ENCODE assay signal across 18 cellular contexts in genomic region chr10:69009360-69009759, GRCh38.
"Had no signal": no experiment of that assay in that cellular context is flagged by ENCODE, and none has a peak within 500 bp of the region (broad histone marks: within the 10 kb centered on the region; RNA-seq: fewer than 3 reads in every experiment).

No MANE protein-coding gene starts in this region.

- H3K27ac ChIP-seq: esophagus squamous epithelium, spleen, testis, upper lobe of right lung had no signal

- H3K9me3 Mint-ChIP-seq: activated CD4-positive, alpha-beta T cell treated with anti-CD3 and anti-CD28 coated beads, Interleukin-2, amount 10 ng/mL, durations not matched to agents 24 days and 14 days; natural killer cell; WTC11 had no signal

- H3K4me3 Mint-ChIP-seq: activated CD4-positive, alpha-beta T cell treated with anti-CD3 and anti-CD28 coated beads, Interleukin-2, amount 10 ng/mL, durations not matched to agents 24 days and 14 days; natural killer cell; T-helper 17 cell; WTC11 had no signal

- H3K27me3 ChIP-seq: esophagus squamous epithelium, spleen, testis, upper lobe of right lung had no signal

- H3K4me1 Mint-ChIP-seq: WTC11 had no signal

- H3K27ac Mint-ChIP-seq: activated CD4-positive, alpha-beta T cell treated with anti-CD3 and anti-CD28 coated beads, Interleukin-2, amount 10 ng/mL, durations not matched to agents 24 days and 14 days; activated naive CD4-positive, alpha-beta T cell treated with anti-CD3 and anti-CD28 coated beads, Interleukin-2, amount 50 U/mL, for 72 hours; natural killer cell; progenitor cell of endocrine pancreas; T-helper 17 cell; WTC11 had no signal

- H3K4me1 ChIP-seq: testis, upper lobe of right lung had no signal

- H3K4me3 ChIP-seq: esophagus squamous epithelium, mucosa of descending colon, spleen, testis, upper lobe of right lung had no signal

- DNase-seq: activated CD4-positive, alpha-beta T cell treated with anti-CD3 and anti-CD28 coated beads, Interleukin-2, amount 10 ng/mL, durations not matched to agents 24 days and 14 days; activated effector memory CD4-positive, alpha-beta T cell treated with anti-CD3 and anti-CD28 coated beads, Interleukin-2, amount 50 U/mL, for 16 hours; activated T-cell treated with anti-CD3 and anti-CD28 coated beads, Interleukin-2, amount 50 U/mL, for 1 hour; esophagus squamous epithelium; glutamatergic neuron; left cardiac atrium; mucosa of descending colon; natural killer cell; right cardiac atrium; spleen; stimulated activated CD4-positive, alpha-beta T cell treated with anti-CD3 and anti-CD28 coated beads, Interleukin-1b, Interleukin-23, amount 100 ng/mL, for 48 hours; stimulated activated naive CD4-positive, alpha-beta T cell treated with Interleukin-2 at 50 U/mL for 16 hours; T-helper 17 cell; testis; upper lobe of right lung had no signal

- ATAC-seq: activated naive CD4-positive, alpha-beta T cell treated with anti-CD3 and anti-CD28 coated beads, Interleukin-2, amount 50 U/mL, for 72 hours; left cardiac atrium; mucosa of descending colon; natural killer cell; T-helper 17 cell; upper lobe of right lung; WTC11 had no signal

- H3K9me3 ChIP-seq: esophagus squamous epithelium, mucosa of descending colon, spleen, testis, upper lobe of right lung had no signal
